In genomic region chr12:43069768-43070221, GRCh38 we compare ENCODE assay signal across 16 cellular contexts.
DNase-seq lines count a peak whose midpoint lies in the region; ATAC-seq and TF ChIP-seq lines count a peak whose summit lies in the region.
"Had no signal": no experiment of that assay in that cellular context is flagged by ENCODE, and none has a peak within 500 bp of the region (broad histone marks: within the 10 kb centered on the region; RNA-seq: fewer than 3 reads in every experiment).

No MANE protein-coding gene starts in this region.

- no peak for TF ChIP-seq CTCF in sigmoid colon (IDR thresholded peaks at IDR 0.05)

- ATAC-seq in HG02759 (IDR thresholded peaks at IDR 0.05; ENCODE audit: unreplicated experiment), result peak; percentile 66
- ATAC-seq in left ventricle myocardium superior, result peak; percentile 73
- no peak for ATAC-seq in GM21381 (IDR thresholded peaks at IDR 0.05; ENCODE audit: unreplicated experiment)
- ATAC-seq in HG02852 (IDR thresholded peaks at IDR 0.05; ENCODE audit: unreplicated experiment), result no peak
- ATAC-seq: left lung had no signal

- H3K4me3 ChIP-seq in sigmoid colon, result no peak overlapping the region
- H3K4me3 ChIP-seq: left lung, SJSA1, stomach had no signal

- no peak for TF ChIP-seq POLR2A in sigmoid colon (IDR thresholded peaks at IDR 0.05)

- peak; percentile 43 for DNase-seq in astrocyte of the hippocampus (ENCODE audit: low read depth, low spot score)
- DNase-seq in left ventricle myocardium superior, result peak; percentile 58
- DNase-seq in sigmoid colon, result peak; percentile 65
- DNase-seq in effector CD4-positive, alpha-beta T cell, result no peak
- no peak for DNase-seq in GOT3 (lab: John Stamatoyannopoulos, UW)
- DNase-seq: hippocampal formation, left lung, naive B cell, NCI-H2029, NCI-H748 treated with DMSO at 0.1 percent for 48 hours, small intestine, stomach had no signal

- no peaks in the 10 kb centered on the region for H3K27me3 ChIP-seq in sigmoid colon
- H3K27me3 ChIP-seq: left lung, SJSA1, stomach had no signal

- no peaks in the 10 kb centered on the region for H3K4me1 ChIP-seq in sigmoid colon
- H3K4me1 ChIP-seq: left lung, SJSA1, stomach had no signal

- no peaks in the 10 kb centered on the region for H3K9me3 ChIP-seq in sigmoid colon
- H3K9me3 ChIP-seq: left lung, SJSA1, stomach had no signal

- TF ChIP-seq EP300 in sigmoid colon (IDR thresholded peaks at IDR 0.05), result no peak

- H3K27ac ChIP-seq in sigmoid colon, result no peak overlapping the region
- H3K27ac ChIP-seq: left lung, SJSA1, stomach had no signal

- intact Hi-C loops in left ventricle myocardium superior (cut with micrococcal nuclease), result no loop called here
- intact Hi-C loops in sigmoid colon (cut with DNase I), result no loop called here

- WGBS in sigmoid colon, 2 donors, result 83 to 84% methylated on average over 5 of the region's 5 CpGs

- H3K36me3 ChIP-seq in sigmoid colon, result no peaks in the 10 kb centered on the region
- H3K36me3 ChIP-seq: left lung, SJSA1, stomach had no signal

Comparison
In these comparisons a context has a peak if more than half of its experiments do, and no peak if none do; other contexts are left out.
1. ATAC-seq: peak in HG02759 (single experiment) and left ventricle myocardium superior (single experiment); none in GM21381 (single experiment) and HG02852 (single experiment).
2. DNase-seq: peak in astrocyte of the hippocampus (single experiment), left ventricle myocardium superior (single experiment) and sigmoid colon (single experiment); none in effector CD4-positive, alpha-beta T cell (single experiment) and GOT3 (single experiment).